1 cellular context compared by ENCODE assay signal in genomic region chr2:65373365-65373918, GRCh38.
TF ChIP-seq lines count a peak whose summit lies in the region.

No MANE protein-coding gene starts in this region.

TF ChIP-seq in A549, 52 proteins besides CTCF, POLR2A, EP300 and RAD21 (continued from another document):
- TF ChIP-seq ATOH8 (CRISPR knock-in tag; IDR thresholded peaks at IDR 0.05; ENCODE audit: low read depth) (no peak), FOSB (CRISPR knock-in tag; IDR thresholded peaks at IDR 0.05) (no peak), CHD2 (IDR thresholded peaks at IDR 0.05; ENCODE audit: low read length, partially characterized antibody) (no peak), CBX2 (IDR thresholded peaks at IDR 0.05; ENCODE audit: borderline replicate concordance, low read depth) (no peak), PBX3 (IDR thresholded peaks at IDR 0.05) (no peak), SREBF2 (IDR thresholded peaks at IDR 0.05) (no peak), ZNF302 (CRISPR knock-in tag; IDR thresholded peaks at IDR 0.05) (no peak), RARB (CRISPR knock-in tag; IDR thresholded peaks at IDR 0.05) (no peak), BHLHE40 (IDR thresholded peaks at IDR 0.05; ENCODE audit: low read depth, low read length) (no peak)
TF ChIP-seq in A549: peak in this region for 10.
